8 cellular contexts compared by ENCODE assay signal in genomic region chr14:60981626-60982455, GRCh38. TPM values are rescaled to one million over a fixed set of nuclear protein-coding genes. Genes with fewer than 3 reads are reported as not detected.
DNase-seq lines count a peak whose midpoint lies in the region; ATAC-seq, FAIRE-seq and TF ChIP-seq lines count a peak whose summit lies in the region.

No MANE protein-coding gene starts in this region.

- no peak for TF ChIP-seq RAD21 in GM12878 (IDR thresholded peaks at IDR 0.05; ENCODE audit: insufficient read depth, low read depth, low read length)

- peaks cover 18% of the 10 kb centered on the region for H3K79me2 ChIP-seq in GM12878 (ENCODE audit: control insufficient read depth, insufficient read depth, low read length)

- no peak for TF ChIP-seq EP300 in GM12878 (IDR thresholded peaks at IDR 0.05; ENCODE audit: borderline replicate concordance in 1 of 2, control insufficient read depth in 1 of 2, low read depth in 2 of 2, low read length in 2 of 2)

- H3K4me1 ChIP-seq in GM12878 (ENCODE audit: control insufficient read depth, insufficient read depth, low read length), result 0 out of 2 replicates have a peak, but pooled peaks cover 3% of the 10 kb centered on the region
- no peaks in the 10 kb centered on the region for H3K4me1 ChIP-seq in urinary bladder (ENCODE audit: insufficient read depth)

- no peak for TF ChIP-seq CTCF in GM12878 (IDR thresholded peaks at IDR 0.05 in 2 of 3, conservative IDR thresholded peaks at IDR 0.05 in 1 of 3; ENCODE audit: control insufficient read depth in 2 of 3, extremely low read depth in 1 of 3, insufficient read depth in 1 of 3, low read depth in 3 of 3, low read length in 3 of 3)

- DNase-seq in GM03348 (ENCODE audit: low spot score), result peak; percentile 56
- peak; percentile 23 for DNase-seq in HuH-7.5 (ENCODE audit: low spot score)
- peak; percentile 5 for DNase-seq in GM12878 (ENCODE audit: low read depth, low spot score)
- DNase-seq in NCI-H1436 (lab: John Stamatoyannopoulos, UW), result no peak

- SMC1A ChIA-PET in GM12878 (lab: Charles Lee; ENCODE audit: uncharacterized antibody, unreplicated experiment), result interaction anchor here (0.6 to 2.0 kb wide), 4 partner anchors 12 to 322 kb away, joined by 3 to 7 read pairs (median 4); no protein-coding TSS in a partner anchor

- peak overlapping the region; percentile 95 for H3K4me2 ChIP-seq in GM12878 (ENCODE audit: control insufficient read depth, insufficient read depth)

- in situ Hi-C loops in GM12878 (cut with MboI), result no loop called here

- no peak for TF ChIP-seq POLR2A in GM12878 (IDR thresholded peaks at IDR 0.05; ENCODE audit: low read depth, low read length)

- no TSS peak for BruUV-seq in GM12878 (replicated peaks; lab: Mats Ljungman, UMichigan)

- RAD21 ChIA-PET in GM12878 (lab: Charles Lee; ENCODE audit: unreplicated experiment), result interaction anchor here (0.8 to 1.1 kb wide), 2 partner anchors 223 to 230 kb away, joined by 3 read pairs; no protein-coding TSS in a partner anchor

- ATAC-seq in GM12878, result peak; percentile 45
- no peak for ATAC-seq in HG02610 (IDR thresholded peaks at IDR 0.05; ENCODE audit: unreplicated experiment)
- no peak for ATAC-seq in GM21576 (IDR thresholded peaks at IDR 0.05; ENCODE audit: unreplicated experiment)

- no peaks in the 10 kb centered on the region for H3K36me3 ChIP-seq in GM12878 (ENCODE audit: control insufficient read depth in 2 of 2, insufficient read depth in 2 of 2, low read length in 1 of 2)
- no peaks in the 10 kb centered on the region for H3K36me3 ChIP-seq in urinary bladder (ENCODE audit: insufficient read depth)

- CTCF ChIA-PET in GM12878 (lab: Yijun Ruan, JAX), result interaction anchor here (0.6 to 1.5 kb wide), 5 partner anchors 30 to 577 kb away, joined by 3 read pairs; no protein-coding TSS in a partner anchor

- no peaks in the 10 kb centered on the region for H3K9me3 ChIP-seq in GM12878 (replicated peaks; ENCODE audit: control insufficient read depth, insufficient read depth, low read length)

- H3K27me3 ChIP-seq in GM12878 (replicated peaks in 1 of 2; ENCODE audit: control insufficient read depth in 2 of 2, insufficient read depth in 2 of 2, low read length in 1 of 2) (no peaks in the 10 kb centered on the region), layer of hippocampus (ENCODE audit: control insufficient read depth, insufficient read depth, low read length) (no peaks in the 10 kb centered on the region)

- H4K20me1 ChIP-seq in GM12878 (ENCODE audit: control insufficient read depth, insufficient read depth), result no peaks in the 10 kb centered on the region

- H3K4me3 ChIP-seq in GM12878 (peak overlapping the region; percentile 81), urinary bladder (ENCODE audit: low read depth, low read length) (peak overlapping the region; percentile 68)

- H3K9ac ChIP-seq in GM12878 (ENCODE audit: control insufficient read depth, insufficient read depth, low read length), result peak overlapping the region; percentile 83

- peak overlapping the region; percentile 98 for H2AFZ ChIP-seq in GM12878 (ENCODE audit: control insufficient read depth, low read depth, low read length)

- no peak for FAIRE-seq in GM12878 (lab: Jason Lieb, UNC)

- H3K27ac ChIP-seq in GM12878 (ENCODE audit: control insufficient read depth, insufficient read depth) (peak overlapping the region; percentile 81), layer of hippocampus (ENCODE audit: low read depth, low read length) (peak overlapping the region; percentile 82), urinary bladder (ENCODE audit: low read depth) (no peak overlapping the region)

- 4% methylated on average over 13 of the region's 13 CpGs for WGBS in GM12878 (ENCODE audit: insufficient coverage, insufficient replicate concordance, low lambda C conversion rate, missing lambda C conversion rate)
- 9% methylated on average over 13 of the region's 13 CpGs for WGBS in urinary bladder

- intact Hi-C loops in GM12878 (cut with micrococcal nuclease; ENCODE audit: unreplicated experiment), result loop anchor here (5.0 kb wide), 2 partner anchors 205 to 325 kb away; no protein-coding TSS in a partner anchor

- POLR2A ChIA-PET in GM12878 (lab: Charles Lee), result no interaction called here

TF ChIP-seq in GM12878, 131 proteins besides CTCF, POLR2A, EP300 and RAD21:
- TF ChIP-seq ZNF24 (IDR thresholded peaks at IDR 0.05), result no peak
- TF ChIP-seq BACH1 (IDR thresholded peaks at IDR 0.05; ENCODE audit: borderline replicate concordance), result peak; percentile 74; the same call in 1 of the 2 replicates
- TF ChIP-seq MTA2 (IDR thresholded peaks at IDR 0.05; ENCODE audit: low read depth), result 0 out of 2 replicates have a peak, but pooled peaks have one; percentile 10
- peak in 1 of 2 experiments; percentile 39; a peak in 1 of 4 replicates for TF ChIP-seq IKZF2 (IDR thresholded peaks at IDR 0.05)
- TF ChIP-seq RUNX3 (IDR thresholded peaks at IDR 0.05; ENCODE audit: low read length), result peak; percentile 29; the same call in 1 of the 2 replicates
- TF ChIP-seq EED (IDR thresholded peaks at IDR 0.05; ENCODE audit: low read depth), result 0 out of 2 replicates have a peak, but pooled peaks have one; percentile 34
- TF ChIP-seq IRF4 (IDR thresholded peaks at IDR 0.05; ENCODE audit: low read depth, low read length), result 0 out of 2 replicates have a peak, but pooled peaks have one; percentile 32
- TF ChIP-seq DPF2 (IDR thresholded peaks at IDR 0.05), result no peak

RNA-seq across cellular contexts. Expression of gene SLC38A6, which starts 0.8 kb away (rescaled TPM):
- total RNA-seq in GM12878 (2013; cell fraction: nucleolus; rRNA removed), result 72.2 and 76.0 TPM in 2 replicates
- total RNA-seq in GM12878 (2014; rRNA removed) (4.3 and 5.1 TPM in 2 replicates), GM12878 (2014; rRNA removed; fragmentation: Illumina TruSeq; extraction: Trizol) (5.0 and 5.5 TPM in 2 replicates), GM12878 (2021) (3.6 and 4.5 TPM in 2 replicates), urinary bladder (59.5 TPM)
- 1.6 TPM for polyA plus RNA-seq in GM12878 (2011; ENCODE audit: low read depth)
- polyA plus RNA-seq in GM12878 (2011; rRNA removed) (7.0 and 12.4 TPM in 2 replicates), GM12878 (2014; fragmentation: Illumina TruSeq; extraction: Trizol) (2.6 and 4.5 TPM in 2 replicates), GM12878 (2014; fragmentation: Nextera tagmentation; extraction: Ambion mirVana) (1 to 10 TPM; 2.9 TPM), GM12878 (2014; rRNA removed) (2.0 and 4.2 TPM in 2 replicates), GM12878 (2016; fragmentation: Nextera tagmentation; extraction: Ambion mirVana) (1 to 10 TPM; 3.7 to 4.9 TPM), urinary bladder (7.1 TPM)
- polyA plus RNA-seq in GM12878 (2011; cell fraction: cytosol; rRNA removed), result 2.1 and 2.4 TPM in 2 replicates
- 9.0 and 11.6 TPM in 2 replicates for polyA plus RNA-seq in GM12878 (2011; cell fraction: nucleus; rRNA removed)
- 2.7 and 2.8 TPM in 2 replicates for polyA plus RNA-seq in GM12878 (2012)
- 6.4 and 7.9 TPM in 2 replicates for polyA minus RNA-seq in GM12878 (2011; rRNA and poly(A)+ RNA removed)
- polyA minus RNA-seq in GM12878 (2011; cell fraction: cytosol; rRNA and poly(A)+ RNA removed), result 1.9 TPM in 1 of 2 replicates, not detected in the other
- 15.6 and 24.6 TPM in 2 replicates for polyA minus RNA-seq in GM12878 (2011; cell fraction: nucleus; rRNA and poly(A)+ RNA removed)

RNA-seq across cellular contexts. Expression of gene TRMT5, which starts 1.0 kb away (rescaled TPM):
- 19.3 and 21.6 TPM in 2 replicates for total RNA-seq in GM12878 (2013; cell fraction: nucleolus; rRNA removed)
- total RNA-seq in GM12878 (2014; rRNA removed), result 6.9 and 7.0 TPM in 2 replicates
- total RNA-seq in GM12878 (2014; rRNA removed; fragmentation: Illumina TruSeq; extraction: Trizol), result 8.9 and 9.9 TPM in 2 replicates
- total RNA-seq in GM12878 (2021), result 12.7 and 13.6 TPM in 2 replicates
- polyA plus RNA-seq in GM12878 (2011; ENCODE audit: low read depth), result 3.3 TPM
- 7.7 and 9.8 TPM in 2 replicates for polyA plus RNA-seq in GM12878 (2011; rRNA removed)
- polyA plus RNA-seq in GM12878 (2011; cell fraction: cytosol; rRNA removed), result 2.9 and 3.2 TPM in 2 replicates
- 5.7 and 6.3 TPM in 2 replicates for polyA plus RNA-seq in GM12878 (2011; cell fraction: nucleus; rRNA removed)
- polyA plus RNA-seq in GM12878 (2012), result 5.5 and 5.8 TPM in 2 replicates
- polyA plus RNA-seq in GM12878 (2014; fragmentation: Illumina TruSeq; extraction: Trizol), result 11.9 and 13.9 TPM in 2 replicates
- 10 to 100 TPM in 1 of 2 experiments, 1 to 10 TPM in 1; 6.6 to 13.1 TPM for polyA plus RNA-seq in GM12878 (2014; fragmentation: Nextera tagmentation; extraction: Ambion mirVana)
- polyA plus RNA-seq in GM12878 (2014; rRNA removed), result 7.7 TPM in 2 replicates
- polyA plus RNA-seq in GM12878 (2016; fragmentation: Nextera tagmentation; extraction: Ambion mirVana), result 10 to 100 TPM in 1 of 2 experiments, 1 to 10 TPM in 1; 9.8 to 10.3 TPM
- polyA minus RNA-seq in GM12878 (2011; rRNA and poly(A)+ RNA removed), result 4.5 and 6.0 TPM in 2 replicates
- polyA minus RNA-seq in GM12878 (2011; cell fraction: cytosol; rRNA and poly(A)+ RNA removed), result 1.8 and 2.8 TPM in 2 replicates
- 8.7 and 12.2 TPM in 2 replicates for polyA minus RNA-seq in GM12878 (2011; cell fraction: nucleus; rRNA and poly(A)+ RNA removed)
- total RNA-seq in urinary bladder, result 23.4 TPM
- polyA plus RNA-seq in urinary bladder, result 8.4 TPM
